Comparison of ENCODE assay signal across 8 cellular contexts in the genomic region with DNA sequence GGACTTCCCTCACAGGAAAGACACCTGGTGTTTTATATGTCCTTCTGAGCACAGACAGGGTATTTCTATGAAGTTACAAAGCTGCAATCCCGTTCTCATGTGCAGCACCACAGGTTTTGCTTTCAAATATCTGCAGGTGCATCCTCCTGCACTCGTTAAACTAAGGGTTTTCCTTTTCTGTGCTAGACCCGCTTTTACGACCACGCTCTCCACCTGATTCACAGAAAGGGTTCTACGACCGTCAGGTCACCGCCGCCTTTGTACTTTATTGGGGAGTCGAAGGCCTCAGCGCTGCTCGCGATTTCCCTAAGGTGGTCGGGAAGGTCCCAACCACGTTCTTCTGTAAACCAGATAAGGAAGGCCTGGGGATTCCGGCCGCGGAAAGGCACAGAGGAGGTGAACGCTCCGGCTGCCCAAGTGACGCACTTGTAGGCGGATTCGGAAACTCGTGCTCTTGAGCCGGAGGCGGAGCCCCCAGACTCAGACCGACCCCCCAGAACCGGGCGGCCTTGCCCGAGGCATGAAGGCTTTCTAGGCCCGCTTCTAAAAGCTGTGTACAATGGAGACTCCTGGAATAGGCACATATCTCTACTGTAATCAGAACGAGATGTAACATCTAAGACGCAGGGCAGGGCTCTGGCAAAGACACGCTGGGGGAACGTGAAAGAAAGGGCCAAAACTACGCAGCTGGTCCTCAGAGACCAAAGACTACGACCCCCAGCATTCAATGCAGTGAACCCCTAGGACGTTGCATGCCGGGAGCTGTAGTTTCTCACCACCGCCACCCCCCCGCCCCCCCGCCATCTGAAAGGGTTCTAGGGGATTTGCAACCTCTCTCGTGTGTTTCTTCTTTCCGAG. TPM values are rescaled to one million over a fixed set of nuclear protein-coding genes. Genes with fewer than 3 reads are reported as not detected.
DNase-seq lines count a peak whose midpoint lies in the region; ATAC-seq and TF ChIP-seq lines count a peak whose summit lies in the region.

No MANE protein-coding gene starts in this region.

- H3K9ac ChIP-seq in Loucy (ENCODE audit: low read depth, low read length, poor library complexity, severe bottlenecking): peak overlapping the region; percentile 88

- peaks cover 52% of the 10 kb centered on the region for H3K36me3 Mint-ChIP-seq in activated T-helper 2 cell treated with anti-CD3 and anti-CD28 coated beads, Interferon-gamma antibody, Interleukin-2, Interleukin-4, amounts not matched to agents 10 μg/mL and 5 μg/mL and 100 μg/mL, durations not matched to agents 14 hours and 24 hours and 36 hours (ENCODE audit: low read depth)
- H3K36me3 Mint-ChIP-seq in naive B cell: no peaks in the 10 kb centered on the region

- peak overlapping the region; percentile 89 for H3K4me2 ChIP-seq in Loucy (ENCODE audit: low read depth, low read length, poor library complexity, severe bottlenecking)

- H3K4me1 Mint-ChIP-seq in activated T-helper 2 cell treated with anti-CD3 and anti-CD28 coated beads, Interferon-gamma antibody, Interleukin-2, Interleukin-4, amounts not matched to agents 10 μg/mL and 5 μg/mL and 100 μg/mL, durations not matched to agents 14 hours and 24 hours and 36 hours (ENCODE audit: low read depth): peaks cover 47% of the 10 kb centered on the region
- H3K4me1 Mint-ChIP-seq in naive B cell: peaks cover 42 to 50% (median 43%) of the 10 kb centered on the region in 3 donors

- intact Hi-C loops in activated T-helper 2 cell treated with anti-CD3 and anti-CD28 coated beads, Interferon-gamma antibody, Interleukin-2, Interleukin-4, amounts not matched to agents 10 μg/mL and 5 μg/mL and 100 μg/mL, durations not matched to agents 14 hours and 24 hours and 36 hours (cut with micrococcal nuclease): loop anchor here (1.0 to 5.0 kb wide), 5 partner anchors 36 to 528 kb away; a partner anchor contains a TSS

- H3K4me1 ChIP-seq in Loucy (ENCODE audit: insufficient read depth, low read length, poor library complexity, severe bottlenecking): peaks cover 39% of the 10 kb centered on the region

- no peaks in the 10 kb centered on the region for H3K9me2 ChIP-seq in Loucy (replicated peaks; ENCODE audit: low read depth, low read length)

- DNase-seq in D341Med (ENCODE audit: low spot score) (peak; percentile 88), RPMI8226 (peak; percentile 87), fibroblast of mammary gland (ENCODE audit: low read depth) (peak; percentile 93), naive B cell (peak; percentile 92)
- peak; percentile 81 for DNase-seq in activated T-helper 2 cell treated with anti-CD3 and anti-CD28 coated beads, Interferon-gamma antibody, Interleukin-2, Interleukin-4, amounts not matched to agents 10 μg/mL and 5 μg/mL and 100 μg/mL, durations not matched to agents 14 hours and 24 hours and 36 hours (ENCODE audit: low spot score)
- DNase-seq in stimulated activated CD8-positive, alpha-beta memory T cell treated with anti-CD3 and anti-CD28 coated beads, Interleukin-7, amount 100 ng/mL, for 4 hours (ENCODE audit: low read depth in 2 of 2): peak; percentile 75 to 83

- peaks cover 41% of the 10 kb centered on the region for H3K79me2 ChIP-seq in Loucy (ENCODE audit: insufficient read depth, low read length)

- no peak for TF ChIP-seq CTCF in Loucy (conservative IDR thresholded peaks at IDR 0.05; ENCODE audit: low read length)
- no peak for TF ChIP-seq CTCF in fibroblast of mammary gland (conservative IDR thresholded peaks at IDR 0.05; ENCODE audit: control insufficient read depth, insufficient read depth, low read depth, low read length)

- H3K27me3 Mint-ChIP-seq in activated T-helper 2 cell treated with anti-CD3 and anti-CD28 coated beads, Interferon-gamma antibody, Interleukin-2, Interleukin-4, amounts not matched to agents 10 μg/mL and 5 μg/mL and 100 μg/mL, durations not matched to agents 14 hours and 24 hours and 36 hours (ENCODE audit: low read depth): no peaks in the 10 kb centered on the region
- H3K27me3 Mint-ChIP-seq in naive B cell: no peaks in the 10 kb centered on the region

- peaks cover 39% of the 10 kb centered on the region for H4K20me1 ChIP-seq in Loucy (ENCODE audit: insufficient read depth, low read length, poor library complexity, severe bottlenecking)

- no peaks in the 10 kb centered on the region for H3K9me3 ChIP-seq in Loucy (ENCODE audit: insufficient read depth, low read depth, low read length)

- H3K27me3 ChIP-seq in Loucy (ENCODE audit: insufficient read depth, low read length, poor library complexity, severe bottlenecking): peaks cover 6% of the 10 kb centered on the region

- peak overlapping the region; percentile 100 for H3K27ac Mint-ChIP-seq in activated T-helper 2 cell treated with anti-CD3 and anti-CD28 coated beads, Interferon-gamma antibody, Interleukin-2, Interleukin-4, amounts not matched to agents 10 μg/mL and 5 μg/mL and 100 μg/mL, durations not matched to agents 14 hours and 24 hours and 36 hours
- peak overlapping the region; percentile 99 to 100 (median 100) for H3K27ac Mint-ChIP-seq in naive B cell

- H3K36me3 ChIP-seq in Loucy (ENCODE audit: insufficient read depth, low read length): peaks cover 23% of the 10 kb centered on the region

- peak overlapping the region; percentile 86 for H3K4me3 Mint-ChIP-seq in activated T-helper 2 cell treated with anti-CD3 and anti-CD28 coated beads, Interferon-gamma antibody, Interleukin-2, Interleukin-4, amounts not matched to agents 10 μg/mL and 5 μg/mL and 100 μg/mL, durations not matched to agents 14 hours and 24 hours and 36 hours (ENCODE audit: low read depth)
- peak overlapping the region; percentile 88 to 99 (median 94) for H3K4me3 Mint-ChIP-seq in naive B cell

- no peaks in the 10 kb centered on the region for H3K9me3 Mint-ChIP-seq in activated T-helper 2 cell treated with anti-CD3 and anti-CD28 coated beads, Interferon-gamma antibody, Interleukin-2, Interleukin-4, amounts not matched to agents 10 μg/mL and 5 μg/mL and 100 μg/mL, durations not matched to agents 14 hours and 24 hours and 36 hours
- H3K9me3 Mint-ChIP-seq in naive B cell: peaks cover 0 to 3% (median 0%) of the 10 kb centered on the region in 7 donors

- H3K4me3 ChIP-seq in Loucy (ENCODE audit: low read length, poor library complexity, severe bottlenecking) (peak overlapping the region; percentile 97), fibroblast of mammary gland (ENCODE audit: control insufficient read depth, low read depth, low read length) (peak overlapping the region; percentile 78)

- H3F3A ChIP-seq in Loucy (ENCODE audit: low read depth): 0 out of 2 replicates have a peak, but pooled peaks cover 3% of the 10 kb centered on the region

- H2AFZ ChIP-seq in Loucy (ENCODE audit: low read length): peak overlapping the region; percentile 90

- ATAC-seq in GM21786 (IDR thresholded peaks at IDR 0.05; ENCODE audit: unreplicated experiment) (peak; percentile 13), naive B cell (ENCODE audit: low read depth in 2 of 2) (peak; percentile 46 to 49)

RNA-seq across cellular contexts. Expression of a gene that starts 0.9 kb away (rescaled TPM):
- total RNA-seq in activated T-helper 2 cell treated with anti-CD3 and anti-CD28 coated beads, Interferon-gamma antibody, Interleukin-2, Interleukin-4, amounts not matched to agents 10 μg/mL and 5 μg/mL and 100 μg/mL, durations not matched to agents 14 hours and 24 hours and 36 hours: 615 and 617 TPM in 2 replicates
- 100 to 1,000 TPM; 152 to 207 (median 177) TPM for polyA plus RNA-seq in naive B cell (ENCODE audit: low read depth in 6 of 6)

RNA-seq across cellular contexts. Expression of a gene that starts 36.4 kb away (rescaled TPM):
- 76.6 and 77.3 TPM in 2 replicates for total RNA-seq in activated T-helper 2 cell treated with anti-CD3 and anti-CD28 coated beads, Interferon-gamma antibody, Interleukin-2, Interleukin-4, amounts not matched to agents 10 μg/mL and 5 μg/mL and 100 μg/mL, durations not matched to agents 14 hours and 24 hours and 36 hours
- 10 to 100 TPM; 19.3 to 27.1 (median 21.1) TPM for polyA plus RNA-seq in naive B cell (ENCODE audit: low read depth in 6 of 6)

Comparison
In these comparisons a context has a peak if more than half of its experiments do, and no peak if none do; other contexts are left out.
1. Peak in every context shown above with its lines: DNase-seq, ATAC-seq and H3K4me3 ChIP-seq.